ENCODE assay signal across 16 cellular contexts in the genomic region with DNA sequence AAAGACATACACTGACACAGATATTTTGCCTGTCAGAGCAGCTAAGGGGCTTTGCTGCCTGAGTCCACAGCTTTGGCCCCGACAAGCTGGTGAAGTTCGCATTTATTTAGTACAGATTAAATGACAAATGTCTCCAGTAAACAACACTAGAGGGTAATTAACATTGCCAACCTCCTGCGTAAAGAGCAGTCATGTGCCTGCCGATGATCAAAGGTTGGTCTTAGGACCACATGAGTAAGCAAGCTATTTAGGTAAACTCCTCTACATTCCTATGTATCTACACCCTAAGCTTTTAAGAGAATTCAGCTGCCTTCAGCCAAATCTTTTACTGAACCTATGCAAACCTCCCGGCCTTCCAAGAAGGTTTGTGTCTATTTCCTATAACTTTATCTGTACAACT.
A peak's percentile ranks its signal among the peaks of the same experiment; 100 is the strongest.
DNase-seq lines count a peak whose midpoint lies in the region; ATAC-seq and TF ChIP-seq lines count a peak whose summit lies in the region.
"Had no signal": no experiment of that assay in that cellular context is flagged by ENCODE, and none has a peak within 500 bp of the region (broad histone marks: within the 10 kb centered on the region; RNA-seq: fewer than 3 reads in every experiment).

No MANE protein-coding gene starts in this region.

- WGBS in endodermal cell (ENCODE audit: insufficient coverage in 1 of 2, insufficient read length in 1 of 2), 2 experiments: 83 to 100% methylated on average over 4 to 5 of the region's 5 CpGs

- no peak overlapping the region for H3K9ac ChIP-seq in NT2/D1 (ENCODE audit: insufficient read length, low read depth)
- no peak overlapping the region for H3K9ac ChIP-seq in endodermal cell (ENCODE audit: extremely low read depth, low read length, poor library complexity, severe bottlenecking)
- no peak overlapping the region for H3K9ac ChIP-seq in PC-3 (ENCODE audit: low read length)

- H3K4me3 ChIP-seq in NT2/D1 (ENCODE audit: insufficient read length, low read depth) (no peak overlapping the region), endodermal cell (ENCODE audit: low read length) (peak overlapping the region; percentile 15), PC-3 (ENCODE audit: low read length) (no peak overlapping the region), lower lobe of right lung (no peak overlapping the region)
- H3K4me3 ChIP-seq: A549 had no signal

- no peaks in the 10 kb centered on the region for H4K20me1 ChIP-seq in PC-3 (ENCODE audit: low read length)

- peaks cover 3% of the 10 kb centered on the region for H3K36me3 Mint-ChIP-seq in endodermal cell (ENCODE audit: low read depth)
- H3K36me3 Mint-ChIP-seq in nephron progenitor cell (ENCODE audit: low read depth): no peaks in the 10 kb centered on the region
- H3K36me3 Mint-ChIP-seq: CD14-positive monocyte; CD8-positive, alpha-beta T cell; IgD-negative memory B cell had no signal

- H3K9me3 ChIP-seq in NT2/D1 (ENCODE audit: insufficient read depth, low read length) (no peaks in the 10 kb centered on the region), endodermal cell (ENCODE audit: control insufficient read depth, low read length) (peaks cover 12% of the 10 kb centered on the region), PC-3 (ENCODE audit: low read length) (no peaks in the 10 kb centered on the region), lower lobe of right lung (no peaks in the 10 kb centered on the region)

- DNase-seq in NT2/D1 (ENCODE audit: low read depth, low spot score): peak; percentile 5
- no peak for DNase-seq in endodermal cell
- no peak for DNase-seq in nephron progenitor cell
- no peak for DNase-seq in NCI-H1105 treated with DMSO at 0.1 percent for 48 hours (lab: John Stamatoyannopoulos, UW)
- no peak for DNase-seq in PC-3
- no peak for DNase-seq in lower lobe of right lung
- DNase-seq: CD8-positive, alpha-beta T cell; COR-L47; DMS153; DND-41; GDM1; H7 had no signal

- H3K4me1 ChIP-seq in NT2/D1 (ENCODE audit: insufficient read depth, insufficient read length) (no peaks in the 10 kb centered on the region), endodermal cell (ENCODE audit: control insufficient read depth, insufficient read depth, low read length) (no peaks in the 10 kb centered on the region), PC-3 (ENCODE audit: insufficient read depth, low read length) (no peaks in the 10 kb centered on the region), lower lobe of right lung (peaks cover 37% of the 10 kb centered on the region)
- H3K4me1 ChIP-seq: A549 had no signal

- H3K27me3 ChIP-seq in NT2/D1 (ENCODE audit: insufficient read depth, insufficient read length) (no peaks in the 10 kb centered on the region), endodermal cell (ENCODE audit: control insufficient read depth, insufficient read depth, low read length, poor library complexity, severe bottlenecking) (no peaks in the 10 kb centered on the region), PC-3 (ENCODE audit: low read length) (no peaks in the 10 kb centered on the region), lower lobe of right lung (ENCODE audit: low read depth) (no peaks in the 10 kb centered on the region)

- H3K79me2 ChIP-seq in PC-3 (ENCODE audit: low read length): no peaks in the 10 kb centered on the region

- POLR2A ChIA-PET in PC-3 (lab: Charles Lee; ENCODE audit: unreplicated experiment): no interaction called here

- no peaks in the 10 kb centered on the region for H3F3A ChIP-seq in PC-3 (ENCODE audit: low read length, unreplicated experiment)

- intact Hi-C loops in PC-3 (cut with micrococcal nuclease): no loop called here
- intact Hi-C loops in lower lobe of right lung (cut with DNase I): no loop called here

- no peak overlapping the region for H3K27ac ChIP-seq in endodermal cell (ENCODE audit: low read depth, low read length)
- no peak overlapping the region for H3K27ac ChIP-seq in PC-3 (ENCODE audit: low read length)
- H3K27ac ChIP-seq in lower lobe of right lung: no peak overlapping the region
- H3K27ac ChIP-seq: A549 had no signal

- H3K4me3 Mint-ChIP-seq in endodermal cell (no peak overlapping the region), nephron progenitor cell (no peak overlapping the region)
- H3K4me3 Mint-ChIP-seq: CD8-positive, alpha-beta T cell; IgD-negative memory B cell had no signal

- no peaks in the 10 kb centered on the region for H3K9me2 ChIP-seq in PC-3 (replicated peaks; ENCODE audit: low read length)

- H2AFZ ChIP-seq in PC-3 (ENCODE audit: low read length): no peak overlapping the region

- no peaks in the 10 kb centered on the region for H3K36me3 ChIP-seq in NT2/D1 (ENCODE audit: insufficient read depth, insufficient read length, low read length)
- no peaks in the 10 kb centered on the region for H3K36me3 ChIP-seq in endodermal cell (ENCODE audit: control insufficient read depth, insufficient read depth, low read length)
- H3K36me3 ChIP-seq in PC-3 (ENCODE audit: low read depth, low read length): no peaks in the 10 kb centered on the region
- H3K36me3 ChIP-seq in lower lobe of right lung: no peaks in the 10 kb centered on the region

- CTCF ChIA-PET in PC-3 (lab: Charles Lee): no interaction called here

- peaks cover 25% of the 10 kb centered on the region for H3K9me3 Mint-ChIP-seq in endodermal cell
- H3K9me3 Mint-ChIP-seq in nephron progenitor cell: peaks cover 4% of the 10 kb centered on the region
- H3K9me3 Mint-ChIP-seq: CD8-positive, alpha-beta T cell; IgD-negative memory B cell had no signal

- no peak for TF ChIP-seq CTCF in endodermal cell (conservative IDR thresholded peaks at IDR 0.05)
- no peak for TF ChIP-seq CTCF in nephron progenitor cell (IDR thresholded peaks at IDR 0.05)
- TF ChIP-seq CTCF in PC-3 (conservative IDR thresholded peaks at IDR 0.05; ENCODE audit: low read depth, low read length): no peak
- TF ChIP-seq CTCF in lower lobe of right lung (IDR thresholded peaks at IDR 0.05): no peak

- H3K27ac Mint-ChIP-seq in endodermal cell (peak overlapping the region; percentile 61), nephron progenitor cell (peak overlapping the region; percentile 75)
- H3K27ac Mint-ChIP-seq: CD8-positive, alpha-beta T cell; IgD-negative memory B cell had no signal

- H3K4me2 ChIP-seq in PC-3 (ENCODE audit: low read length): no peak overlapping the region
- H3K4me2 ChIP-seq: A549 had no signal

- H3K4me1 Mint-ChIP-seq in endodermal cell (peaks cover 24% of the 10 kb centered on the region), nephron progenitor cell (peaks cover 22% of the 10 kb centered on the region)

- ATAC-seq in PC-3 (no peak), GM19397 (IDR thresholded peaks at IDR 0.05; ENCODE audit: unreplicated experiment) (no peak), lower lobe of right lung (no peak)
- ATAC-seq: A549; CD8-positive, alpha-beta T cell had no signal

- BruUV-seq in PC-3 (replicated peaks; lab: Mats Ljungman, UMichigan): no TSS peak

- H3K27me3 Mint-ChIP-seq in endodermal cell (ENCODE audit: insufficient read depth) (no peaks in the 10 kb centered on the region), nephron progenitor cell (ENCODE audit: low read depth, poor library complexity) (no peaks in the 10 kb centered on the region)
